ENCODE assay signal across 1 cellular context in the genomic region with DNA sequence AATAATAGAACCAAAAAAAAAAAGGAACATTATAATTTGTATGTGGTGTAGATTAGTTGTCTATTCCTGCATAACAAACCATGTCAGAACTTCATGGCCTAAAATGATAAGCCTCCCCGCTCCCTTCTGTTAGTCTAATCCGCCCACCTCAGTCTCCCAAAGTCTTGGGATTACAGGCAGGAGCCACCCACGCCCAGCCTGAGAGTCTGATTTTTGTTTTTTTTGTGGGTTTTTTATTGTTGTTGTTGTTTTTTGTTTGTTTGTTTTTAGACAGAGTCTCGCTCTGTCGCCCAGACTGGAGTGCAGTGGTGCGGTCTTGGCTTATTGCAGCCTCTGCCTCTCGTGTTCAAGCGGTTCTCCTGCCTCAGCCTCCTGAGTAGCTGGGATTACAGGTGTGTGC.
TF ChIP-seq lines count a peak whose summit lies in the region.

No MANE protein-coding gene starts in this region.

TF ChIP-seq in K562, 482 proteins besides CTCF, POLR2A, EP300 and RAD21 (continued from another document):
- TF ChIP-seq, protein P1, sequence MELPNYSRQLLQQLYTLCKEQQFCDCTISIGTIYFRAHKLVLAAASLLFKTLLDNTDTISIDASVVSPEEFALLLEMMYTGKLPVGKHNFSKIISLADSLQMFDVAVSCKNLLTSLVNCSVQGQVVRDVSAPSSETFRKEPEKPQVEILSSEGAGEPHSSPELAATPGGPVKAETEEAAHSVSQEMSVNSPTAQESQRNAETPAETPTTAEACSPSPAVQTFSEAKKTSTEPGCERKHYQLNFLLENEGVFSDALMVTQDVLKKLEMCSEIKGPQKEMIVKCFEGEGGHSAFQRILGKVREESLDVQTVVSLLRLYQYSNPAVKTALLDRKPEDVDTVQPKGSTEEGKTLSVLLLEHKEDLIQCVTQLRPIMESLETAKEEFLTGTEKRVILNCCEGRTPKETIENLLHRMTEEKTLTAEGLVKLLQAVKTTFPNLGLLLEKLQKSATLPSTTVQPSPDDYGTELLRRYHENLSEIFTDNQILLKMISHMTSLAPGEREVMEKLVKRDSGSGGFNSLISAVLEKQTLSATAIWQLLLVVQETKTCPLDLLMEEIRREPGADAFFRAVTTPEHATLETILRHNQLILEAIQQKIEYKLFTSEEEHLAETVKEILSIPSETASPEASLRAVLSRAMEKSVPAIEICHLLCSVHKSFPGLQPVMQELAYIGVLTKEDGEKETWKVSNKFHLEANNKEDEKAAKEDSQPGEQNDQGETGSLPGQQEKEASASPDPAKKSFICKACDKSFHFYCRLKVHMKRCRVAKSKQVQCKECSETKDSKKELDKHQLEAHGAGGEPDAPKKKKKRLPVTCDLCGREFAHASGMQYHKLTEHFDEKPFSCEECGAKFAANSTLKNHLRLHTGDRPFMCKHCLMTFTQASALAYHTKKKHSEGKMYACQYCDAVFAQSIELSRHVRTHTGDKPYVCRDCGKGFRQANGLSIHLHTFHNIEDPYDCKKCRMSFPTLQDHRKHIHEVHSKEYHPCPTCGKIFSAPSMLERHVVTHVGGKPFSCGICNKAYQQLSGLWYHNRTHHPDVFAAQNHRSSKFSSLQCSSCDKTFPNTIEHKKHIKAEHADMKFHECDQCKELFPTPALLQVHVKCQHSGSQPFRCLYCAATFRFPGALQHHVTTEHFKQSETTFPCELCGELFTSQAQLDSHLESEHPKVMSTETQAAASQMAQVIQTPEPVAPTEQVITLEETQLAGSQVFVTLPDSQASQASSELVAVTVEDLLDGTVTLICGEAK (IDR thresholded peaks at IDR 0.05): no peak
- TF ChIP-seq, protein P1 (CRISPR knock-in tag; IDR thresholded peaks at IDR 0.05): no peak
- TF ChIP-seq HEY1 (CRISPR knock-in tag; IDR thresholded peaks at IDR 0.05; ENCODE audit: borderline replicate concordance) (no peak), EGR1 (conservative IDR thresholded peaks at IDR 0.05) (peak; percentile 77), PCBP1 (IDR thresholded peaks at IDR 0.05; ENCODE audit: low read depth, low read length, poor library complexity, severe bottlenecking) (no peak), ESRRA (IDR thresholded peaks at IDR 0.05; ENCODE audit: borderline replicate concordance, low read depth) (no peak), FOXA3 (CRISPR knock-in tag; conservative IDR thresholded peaks at IDR 0.05 in 1 of 2, IDR thresholded peaks at IDR 0.05 in 1 of 2) (no peak), ZNF175 (CRISPR knock-in tag; IDR thresholded peaks at IDR 0.05; ENCODE audit: low read depth) (no peak), CBFA2T3 (IDR thresholded peaks at IDR 0.05) (peak; percentile 40), ZNF316 (IDR thresholded peaks at IDR 0.05) (no peak), TCF3 (CRISPR knock-in tag; IDR thresholded peaks at IDR 0.05) (0 out of 2 replicates have a peak, but pooled peaks have one; percentile 21)
